Comparison of ENCODE assay signal across 30 cellular contexts in the genomic region with DNA sequence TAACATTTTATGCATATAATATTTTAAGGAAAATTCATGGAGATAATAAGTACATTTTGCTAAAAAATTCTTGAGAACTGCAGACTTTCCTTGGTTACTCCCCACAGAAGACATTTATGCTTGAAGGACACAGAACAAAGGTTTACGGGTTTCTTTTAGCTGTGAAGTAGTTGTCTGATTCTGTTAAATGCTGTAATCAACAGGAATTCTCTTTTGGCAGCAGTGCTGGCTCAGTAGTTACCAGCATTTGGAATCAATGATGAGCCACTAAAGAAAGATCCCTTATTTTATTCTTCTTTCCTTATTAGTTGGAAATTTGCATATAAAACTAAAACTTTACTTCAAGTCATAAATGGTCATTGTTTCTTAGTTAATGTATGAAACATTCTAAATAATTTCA.
A peak's percentile ranks its signal among the peaks of the same experiment; 100 is the strongest.
DNase-seq lines count a peak whose midpoint lies in the region; ATAC-seq, FAIRE-seq and TF ChIP-seq lines count a peak whose summit lies in the region.
"Had no signal": no experiment of that assay in that cellular context is flagged by ENCODE, and none has a peak within 500 bp of the region (broad histone marks: within the 10 kb centered on the region; RNA-seq: fewer than 3 reads in every experiment).

No MANE protein-coding gene starts in this region.

- H3K79me1 ChIP-seq in H9 (ENCODE audit: insufficient read depth, low read depth, low read length, poor library complexity, severe bottlenecking), result no peaks in the 10 kb centered on the region

- no peak overlapping the region for H3K14ac ChIP-seq in H9 (ENCODE audit: insufficient read depth, low read length)

- H3K27me3 ChIP-seq in RWPE2 (ENCODE audit: insufficient read depth, poor library complexity, severe bottlenecking) (no peaks in the 10 kb centered on the region), pancreas (no peaks in the 10 kb centered on the region), H9 (ENCODE audit: insufficient read depth, low read length) (no peaks in the 10 kb centered on the region)
- H3K27me3 ChIP-seq: hepatocyte, MG63, right lobe of liver, upper lobe of right lung had no signal

- H3K23me2 ChIP-seq in H9 (ENCODE audit: insufficient read length, low read depth, low read length, poor library complexity, severe bottlenecking), result no peaks in the 10 kb centered on the region

- no peak overlapping the region for H2AK5ac ChIP-seq in H9 (ENCODE audit: insufficient read length, low read length)

- peaks cover 8% of the 10 kb centered on the region for H3K4me1 ChIP-seq in RWPE2 (ENCODE audit: insufficient read depth, poor library complexity, severe bottlenecking)
- H3K4me1 ChIP-seq in pancreas, result no peaks in the 10 kb centered on the region
- H3K4me1 ChIP-seq in H9 (ENCODE audit: insufficient read depth, low read length), result no peaks in the 10 kb centered on the region; the same call in 1 of the 2 replicates
- H3K4me1 ChIP-seq: right lobe of liver, upper lobe of right lung had no signal

- H3K23ac ChIP-seq in H9 (ENCODE audit: insufficient read length, low read depth, low read length), result no peak overlapping the region

- DNase-seq in EL, result peak; percentile 4
- DNase-seq in RWPE2 (ENCODE audit: low spot score), result no peak
- DNase-seq in fibroblast of gingiva (ENCODE audit: low read depth), result peak; percentile 63
- peak; percentile 17 for DNase-seq in retinal pigment epithelial cell (ENCODE audit: low read depth)
- no peak for DNase-seq in substantia nigra (lab: John Stamatoyannopoulos, UW)
- DNase-seq in pancreas, result no peak
- no peak for DNase-seq in H9
- DNase-seq: activated CD8-positive, alpha-beta T cell treated with anti-CD3 and anti-CD28 coated beads, Interleukin-2, amount 10 ng/mL, durations not matched to agents 7 days and 5 days; aorta; CD4-positive, alpha-beta T cell; DMS 273 treated with DMSO at 0.1 percent for 48 hours; dorsolateral prefrontal cortex; foreskin melanocyte; H7; left colon; MG63; NCI-H1417; NCI-H2081; NCI-H345; NCI-H748 treated with DMSO at 0.1 percent for 48 hours; right lobe of liver; stimulated activated CD4-positive, alpha-beta T cell treated with anti-CD3 and anti-CD28 coated beads, Interleukin-4, amount 100 ng/mL, for 24 hours; upper lobe of right lung had no signal

- H2BK15ac ChIP-seq in H9 (ENCODE audit: low read depth, low read length), result no peak overlapping the region

- ATAC-seq in RWPE2 (ENCODE audit: low read depth) (no peak), pancreas (no peak)
- ATAC-seq: activated CD8-positive, alpha-beta T cell treated with anti-CD3 and anti-CD28 coated beads, Interleukin-2, amount 10 ng/mL, durations not matched to agents 7 days and 5 days; activated naive CD4-positive, alpha-beta T cell treated with anti-CD3 and anti-CD28 coated beads, Interleukin-2, amount 50 U/mL, for 72 hours; K562; left colon; right lobe of liver; stimulated activated memory B cell treated with anti-CD40 and anti-IgM and Interleukin-4, amounts not matched to agents 10 μg/mL and 1 μg/mL and 100 μg/mL, for 72 hours; upper lobe of right lung had no signal

- no peak overlapping the region for H2AFZ ChIP-seq in H9 (ENCODE audit: low read length)
- H2AFZ ChIP-seq: hepatocyte had no signal

- H4K8ac ChIP-seq in H9 (replicated peaks; ENCODE audit: insufficient read length, low read depth, low read length), result no peak overlapping the region

- H3K36me3 ChIP-seq in RWPE2 (ENCODE audit: low read depth) (no peaks in the 10 kb centered on the region), pancreas (no peaks in the 10 kb centered on the region)
- H3K36me3 ChIP-seq: MG63, right lobe of liver, upper lobe of right lung had no signal

- H3K56ac ChIP-seq in H9 (ENCODE audit: insufficient read length, low read depth, low read length), result no peak overlapping the region

- no peaks in the 10 kb centered on the region for H4K20me1 ChIP-seq in H9 (ENCODE audit: control insufficient read depth, insufficient read depth, insufficient read length)

- no peak overlapping the region for H3T11ph ChIP-seq in H9 (ENCODE audit: low read length)

- H3K36me3 Mint-ChIP-seq in H9 (ENCODE audit: insufficient read depth in 1 of 3, low read depth in 3 of 3), result no peaks in the 10 kb centered on the region; a peak in 1 of 7 replicates
- H3K36me3 Mint-ChIP-seq: activated naive CD4-positive, alpha-beta T cell treated with anti-CD3 and anti-CD28 coated beads, Interleukin-2, amount 50 U/mL, for 72 hours; memory B cell; stimulated activated memory B cell treated with anti-CD40 and anti-IgM and Interleukin-4, amounts not matched to agents 10 μg/mL and 1 μg/mL and 100 μg/mL, for 72 hours had no signal

- no peak overlapping the region for H3K4me3 Mint-ChIP-seq in H9
- H3K4me3 Mint-ChIP-seq: activated CD8-positive, alpha-beta T cell treated with anti-CD3 and anti-CD28 coated beads, Interleukin-2, amount 10 ng/mL, durations not matched to agents 7 days and 5 days; CD4-positive, alpha-beta T cell; memory B cell; stimulated activated memory B cell treated with anti-CD40 and anti-IgM and Interleukin-4, amounts not matched to agents 10 μg/mL and 1 μg/mL and 100 μg/mL, for 72 hours had no signal

- WGBS in pancreas, 2 donors, result 73 to 82% methylated on average over 1 of the region's 1 CpG
- WGBS in H9 (ENCODE audit: extremely low coverage, insufficient read length, low lambda C conversion rate), result no CpG with 5 or more reads among the region's 1 CpG

- peaks cover 15 to 18% of the 10 kb centered on the region in 2 experiments for H3K4me1 Mint-ChIP-seq in H9
- H3K4me1 Mint-ChIP-seq: memory B cell; stimulated activated memory B cell treated with anti-CD40 and anti-IgM and Interleukin-4, amounts not matched to agents 10 μg/mL and 1 μg/mL and 100 μg/mL, for 72 hours had no signal

- H2BK12ac ChIP-seq in H9 (ENCODE audit: insufficient read length, low read depth, low read length), result no peak overlapping the region

- H3K4me2 ChIP-seq in H9 (ENCODE audit: insufficient read depth, insufficient read length, low read length), result no peak overlapping the region
- H3K4me2 ChIP-seq: hepatocyte had no signal

- H4K5ac ChIP-seq in H9 (ENCODE audit: insufficient read length, low read depth, low read length), result no peak overlapping the region

- no peak overlapping the region for H2BK20ac ChIP-seq in H9 (ENCODE audit: low read depth, low read length, poor library complexity, severe bottlenecking)

- no peak for TF ChIP-seq CTCF in RWPE2 (IDR thresholded peaks at IDR 0.05; ENCODE audit: poor library complexity, severe bottlenecking)
- no peak for TF ChIP-seq CTCF in retinal pigment epithelial cell (conservative IDR thresholded peaks at IDR 0.05; ENCODE audit: low read depth, low read length)
- no peak for TF ChIP-seq CTCF in pancreas (IDR thresholded peaks at IDR 0.05)
- no peak for TF ChIP-seq CTCF in H9 (conservative IDR thresholded peaks at IDR 0.05)

- peak overlapping the region; percentile 16 for H3K27ac ChIP-seq in RWPE2 (ENCODE audit: poor library complexity, severe bottlenecking)
- H3K27ac ChIP-seq in substantia nigra (ENCODE audit: low read depth, low read length, poor library complexity, severe bottlenecking), result no peak overlapping the region
- H3K27ac ChIP-seq in pancreas, result no peak overlapping the region
- no peak overlapping the region for H3K27ac ChIP-seq in H9 (ENCODE audit: insufficient read length, low read depth, low read length)
- H3K27ac ChIP-seq: dorsolateral prefrontal cortex, hepatocyte, right lobe of liver, upper lobe of right lung had no signal

- H3K9ac ChIP-seq in H9 (ENCODE audit: extremely low read depth, insufficient read length, low read length), result no peak overlapping the region

- intact Hi-C loops in pancreas (cut with DNase I), result no loop called here

- H3K4ac ChIP-seq in H9 (ENCODE audit: low read depth, low read length), result no peak overlapping the region

- no peaks in the 10 kb centered on the region for H3K27me3 Mint-ChIP-seq in H9 (ENCODE audit: low read depth)
- H3K27me3 Mint-ChIP-seq: CD4-positive, alpha-beta T cell; memory B cell; stimulated activated memory B cell treated with anti-CD40 and anti-IgM and Interleukin-4, amounts not matched to agents 10 μg/mL and 1 μg/mL and 100 μg/mL, for 72 hours had no signal

- no peak overlapping the region for H4K91ac ChIP-seq in H9 (ENCODE audit: insufficient read length, low read depth, low read length)

- no peak overlapping the region for H3K18ac ChIP-seq in H9 (ENCODE audit: insufficient read length, low read depth, low read length)

- H3K79me2 ChIP-seq in H9 (ENCODE audit: insufficient read depth, low read length), result no peaks in the 10 kb centered on the region
- H3K79me2 ChIP-seq: hepatocyte had no signal

- FAIRE-seq in pancreas (lab: Jason Lieb, UNC), result no peak
- FAIRE-seq: G401.6, K562 had no signal

- no peak overlapping the region for H2BK120ac ChIP-seq in H9 (ENCODE audit: low read depth, low read length, poor library complexity, severe bottlenecking)

- no peak overlapping the region for H3K27ac Mint-ChIP-seq in H9
- H3K27ac Mint-ChIP-seq: activated CD8-positive, alpha-beta T cell treated with anti-CD3 and anti-CD28 coated beads, Interleukin-2, amount 10 ng/mL, durations not matched to agents 7 days and 5 days; activated naive CD4-positive, alpha-beta T cell treated with anti-CD3 and anti-CD28 coated beads, Interleukin-2, amount 50 U/mL, for 72 hours; activated T-helper 2 cell treated with anti-CD3 and anti-CD28 coated beads, Interferon-gamma antibody, Interleukin-2, Interleukin-4, amounts not matched to agents 10 μg/mL and 5 μg/mL and 100 μg/mL, durations not matched to agents 14 hours and 24 hours and 36 hours; CD4-positive, alpha-beta T cell; memory B cell; stimulated activated memory B cell treated with anti-CD40 and anti-IgM and Interleukin-4, amounts not matched to agents 10 μg/mL and 1 μg/mL and 100 μg/mL, for 72 hours had no signal

- H3K4me3 ChIP-seq in RWPE2 (ENCODE audit: severe bottlenecking) (no peak overlapping the region), retinal pigment epithelial cell (ENCODE audit: low read length) (no peak overlapping the region), pancreas (no peak overlapping the region)
- H3K4me3 ChIP-seq: dorsolateral prefrontal cortex, hepatocyte, K562, MG63, right lobe of liver, upper lobe of right lung had no signal

- no peaks in the 10 kb centered on the region for H3K9me3 Mint-ChIP-seq in H9
- H3K9me3 Mint-ChIP-seq: activated T-helper 2 cell treated with anti-CD3 and anti-CD28 coated beads, Interferon-gamma antibody, Interleukin-2, Interleukin-4, amounts not matched to agents 10 μg/mL and 5 μg/mL and 100 μg/mL, durations not matched to agents 14 hours and 24 hours and 36 hours had no signal

- H3K9me3 ChIP-seq in RWPE2 (ENCODE audit: severe bottlenecking) (no peaks in the 10 kb centered on the region), pancreas (no peaks in the 10 kb centered on the region), H9 (ENCODE audit: control insufficient read depth, low read depth, low read length) (no peaks in the 10 kb centered on the region)
- H3K9me3 ChIP-seq: MG63, right lobe of liver, upper lobe of right lung had no signal

- no peak overlapping the region for H2BK5ac ChIP-seq in H9 (ENCODE audit: insufficient read length, low read length)

Comparison
In these comparisons a context has a peak if more than half of its experiments do, and no peak if none do; other contexts are left out.
1. DNase-seq: peak in EL (single experiment), fibroblast of gingiva (single experiment) and retinal pigment epithelial cell (single experiment); none in RWPE2 (single experiment), substantia nigra (0 of 49), pancreas (0 of 6) and H9 (single experiment).